Comparison of ENCODE assay signal across 10 cellular contexts in genomic region chr4:174260099-174260498, GRCh38. TPM values are rescaled to one million over a fixed set of nuclear protein-coding genes. Genes with fewer than 3 reads are reported as not detected.
DNase-seq lines count a peak whose midpoint lies in the region; ATAC-seq and TF ChIP-seq lines count a peak whose summit lies in the region.
"Had no signal": no experiment of that assay in that cellular context is flagged by ENCODE, and none has a peak within 500 bp of the region (broad histone marks: within the 10 kb centered on the region; RNA-seq: fewer than 3 reads in every experiment).

No MANE protein-coding gene starts in this region.

- H3K27me3 ChIP-seq in stomach = no peaks in the 10 kb centered on the region
- H3K27me3 ChIP-seq in osteoblast (ENCODE audit: insufficient read depth, low read length) = no peaks in the 10 kb centered on the region
- H3K27me3 ChIP-seq: body of pancreas had no signal

- H3K36me3 ChIP-seq in stomach = peaks cover 0 to 20% (median 16%) of the 10 kb centered on the region in 4 donors
- no peaks in the 10 kb centered on the region for H3K36me3 ChIP-seq in osteoblast (ENCODE audit: insufficient read depth, low read length)

- intact Hi-C loops in stomach (cut with DNase I; ENCODE audit: low total_unique reads) = no loop called here

- WGBS in stomach, 5 donors = 17 to 32% (median 27%) methylated on average over 3 of the region's 3 CpGs

- H3K9me3 ChIP-seq in stomach = no peaks in the 10 kb centered on the region
- H3K9me3 ChIP-seq in osteoblast (ENCODE audit: low read depth, low read length) = no peaks in the 10 kb centered on the region
- H3K9me3 ChIP-seq: body of pancreas had no signal

- no peak overlapping the region for H3K4me3 ChIP-seq in choroid plexus epithelial cell (ENCODE audit: low read depth, low read length)
- no peak overlapping the region for H3K4me3 ChIP-seq in stomach
- no peak overlapping the region for H3K4me3 ChIP-seq in osteoblast (ENCODE audit: insufficient read depth, low read length)
- H3K4me3 ChIP-seq: body of pancreas had no signal

- peaks cover 2% of the 10 kb centered on the region for H3K79me2 ChIP-seq in osteoblast (ENCODE audit: insufficient read depth, low read length)

- no peak for TF ChIP-seq EP300 in stomach (IDR thresholded peaks at IDR 0.05)

- H3K4me1 ChIP-seq in stomach (peaks cover 0 to 60% (median 29%) of the 10 kb centered on the region in 4 donors), osteoblast (ENCODE audit: insufficient read depth, low read length) (peaks cover 13% of the 10 kb centered on the region)

- peak; percentile 92 for DNase-seq in choroid plexus epithelial cell (ENCODE audit: low read depth)
- DNase-seq in renal cortical epithelial cell (ENCODE audit: low read depth) = peak; percentile 95
- DNase-seq in effector CD8-positive, alpha-beta T cell (lab: John Stamatoyannopoulos, UW) = no peak
- DNase-seq in stomach = no peak
- DNase-seq in stimulated activated naive CD8-positive, alpha-beta T cell treated with anti-CD3 and anti-CD28 coated beads, Interleukin-15, Interleukin-2, amounts not matched to agents 100 U/mL and 50 U/mL, for 24 hours = no peak
- no peak for DNase-seq in osteoblast (ENCODE audit: insufficient read length, low spot score, missing footprints)
- DNase-seq: body of pancreas, substantia nigra had no signal

- H3K27ac ChIP-seq in stomach = peak overlapping the region in 1 of 5 donors; percentile 28
- no peak overlapping the region for H3K27ac ChIP-seq in osteoblast (ENCODE audit: low read depth, low read length)
- H3K27ac ChIP-seq: body of pancreas had no signal

- no peak overlapping the region for H3K4me2 ChIP-seq in osteoblast (ENCODE audit: insufficient read depth, low read length)

- no peaks in the 10 kb centered on the region for H4K20me1 ChIP-seq in osteoblast (ENCODE audit: insufficient read depth, low read length)

- ATAC-seq in GM19397 (IDR thresholded peaks at IDR 0.05; ENCODE audit: unreplicated experiment) (peak; percentile 66), HG03108 (IDR thresholded peaks at IDR 0.05; ENCODE audit: unreplicated experiment) (peak; percentile 70)
- no peak for ATAC-seq in stimulated activated naive CD8-positive, alpha-beta T cell treated with anti-CD3 and anti-CD28 coated beads, Interleukin-15, Interleukin-2, amounts not matched to agents 100 U/mL and 50 U/mL, for 24 hours
- ATAC-seq: body of pancreas had no signal

- no peak for TF ChIP-seq POLR2A in stomach (IDR thresholded peaks at IDR 0.05)

- no peak for TF ChIP-seq CTCF in choroid plexus epithelial cell (conservative IDR thresholded peaks at IDR 0.05; ENCODE audit: low read depth, low read length)
- TF ChIP-seq CTCF in stomach (IDR thresholded peaks at IDR 0.05) = no peak
- no peak for TF ChIP-seq CTCF in osteoblast (IDR thresholded peaks at IDR 0.05; ENCODE audit: extremely low read depth, low read depth, low read length)

- no peak overlapping the region for H2AFZ ChIP-seq in osteoblast (ENCODE audit: low read length)

RNA-seq across cellular contexts. Expression of gene FBXO8, which starts 23.4 kb away (rescaled TPM):
- total RNA-seq in renal cortical epithelial cell (33.9 and 48.5 TPM in 2 replicates), stomach (100 to 1,000 TPM in 1 of 5 donors, 10 to 100 TPM in 4; 13.3 to 104 (median 26.3) TPM), osteoblast (30.1 and 32.2 TPM in 2 replicates)
- 10 to 100 TPM; 15.3 to 27.3 (median 20.4) TPM for polyA plus RNA-seq in stomach

RNA-seq across cellular contexts. Expression of gene CEP44, which starts 23.6 kb away (rescaled TPM):
- total RNA-seq in renal cortical epithelial cell (16.6 and 17.2 TPM in 2 replicates), stomach (10 to 100 TPM in 4 of 5 donors, 1 to 10 TPM in 1; 8.2 to 42.0 (median 19.6) TPM), osteoblast (10.9 and 12.4 TPM in 2 replicates)
- polyA plus RNA-seq in stomach = 1 to 10 TPM; 3.4 to 7.2 (median 6.5) TPM

Comparison
In these comparisons a context has a peak if more than half of its experiments do, and no peak if none do; other contexts are left out.
1. DNase-seq: peak in choroid plexus epithelial cell (single experiment) and renal cortical epithelial cell (single experiment); none in effector CD8-positive, alpha-beta T cell (single experiment), stomach (single experiment), stimulated activated naive CD8-positive, alpha-beta T cell treated with anti-CD3 and anti-CD28 coated beads, Interleukin-15, Interleukin-2, amounts not matched to agents 100 U/mL and 50 U/mL, for 24 hours (single experiment) and osteoblast (single experiment).